1 cellular context compared by ENCODE assay signal in genomic region chrX:152830312-152831305, GRCh38.
A peak's percentile ranks its signal among the peaks of the same experiment; 100 is the strongest.
TF ChIP-seq lines count a peak whose summit lies in the region.

Gene CETN2, minus strand, starts transcription at chrX:152830757. Its CDS starts 47 bp downstream, at chrX:152830710.
Gene NSDHL, plus strand, starts transcription at chrX:152831063. Its CDS starts 15,262 bp downstream, at chrX:152846325.

TF ChIP-seq in K562, 482 proteins besides CTCF, POLR2A, EP300 and RAD21 (continued from another document and continues in another):
- TF ChIP-seq KAT8 (IDR thresholded peaks at IDR 0.05; ENCODE audit: low read depth) (no peak), XRCC4 (IDR thresholded peaks at IDR 0.05; ENCODE audit: extremely low read depth, insufficient read depth, insufficient read length) (no peak), ZNF57 (CRISPR knock-in tag; IDR thresholded peaks at IDR 0.05) (no peak), PML (IDR thresholded peaks at IDR 0.05; ENCODE audit: low read length) (no peak; the same call in 1 of the 2 replicates), HDAC2 (IDR thresholded peaks at IDR 0.05) (peak; percentile 35; the same call in 1 of the 2 replicates), ZFX (CRISPR knock-in tag; IDR thresholded peaks at IDR 0.05) (peak; percentile 73), POLR2G (IDR thresholded peaks at IDR 0.05; ENCODE audit: low read depth, low read length) (peak; percentile 95), JUND (IDR thresholded peaks at IDR 0.05; ENCODE audit: borderline replicate concordance, low read depth, low read length) (0 out of 2 replicates have a peak, but pooled peaks have one; percentile 9), JUND (tag; IDR thresholded peaks at IDR 0.05; ENCODE audit: borderline replicate concordance, low read depth, low read length) (no peak), ZNF197 (CRISPR knock-in tag; IDR thresholded peaks at IDR 0.05; ENCODE audit: low read depth) (no peak), ARID1B (IDR thresholded peaks at IDR 0.05) (no peak), VEZF1 (CRISPR knock-in tag; IDR thresholded peaks at IDR 0.05) (peak; percentile 86), TFAP4 (CRISPR knock-in tag; IDR thresholded peaks at IDR 0.05; ENCODE audit: borderline replicate concordance) (peak; percentile 77; the same call in 1 of the 2 replicates), THRB (CRISPR knock-in tag; conservative IDR thresholded peaks at IDR 0.05) (no peak), MTA2 (IDR thresholded peaks at IDR 0.05; ENCODE audit: low read depth) (no peak), CHD2 (IDR thresholded peaks at IDR 0.05; ENCODE audit: low read depth, low read length) (peak; percentile 96), ZNF449 (CRISPR knock-in tag; IDR thresholded peaks at IDR 0.05) (no peak), CEBPG (CRISPR knock-in tag; IDR thresholded peaks at IDR 0.05) (peak; percentile 91), CEBPG (tag; conservative IDR thresholded peaks at IDR 0.05 in 1 of 2, IDR thresholded peaks at IDR 0.05 in 1 of 2) (peak; percentile 82 to 86), GABPB1 (CRISPR knock-in tag; IDR thresholded peaks at IDR 0.05) (peak; percentile 64; the same call in 1 of the 2 replicates), E2F3 (CRISPR knock-in tag; IDR thresholded peaks at IDR 0.05) (no peak), BRD4 (IDR thresholded peaks at IDR 0.05) (no peak), CREB3L1 (IDR thresholded peaks at IDR 0.05; ENCODE audit: borderline replicate concordance, low read depth) (no peak), MTA3 (IDR thresholded peaks at IDR 0.05; ENCODE audit: borderline replicate concordance) (no peak), ZNF146 (CRISPR knock-in tag; IDR thresholded peaks at IDR 0.05; ENCODE audit: unreplicated experiment) (no peak), ZNF316 (IDR thresholded peaks at IDR 0.05) (no peak), RAD51 (IDR thresholded peaks at IDR 0.05; ENCODE audit: borderline replicate concordance, low read depth) (no peak), KDM5B (IDR thresholded peaks at IDR 0.05; ENCODE audit: insufficient replicate concordance, low read depth, low read length) (peak; percentile 83), GTF2E2 (tag; IDR thresholded peaks at IDR 0.05) (no peak), MTA1 (IDR thresholded peaks at IDR 0.05; ENCODE audit: borderline replicate concordance) (no peak), ZNF583 (CRISPR knock-in tag; IDR thresholded peaks at IDR 0.05) (no peak), ELF4 (CRISPR knock-in tag; IDR thresholded peaks at IDR 0.05) (no peak), EP400 (IDR thresholded peaks at IDR 0.05) (peak; percentile 68; the same call in 1 of the 2 replicates), CSDE1 (IDR thresholded peaks at IDR 0.05) (no peak), FOXK1 (CRISPR knock-in tag; IDR thresholded peaks at IDR 0.05; ENCODE audit: borderline replicate concordance) (no peak), SFPQ (IDR thresholded peaks at IDR 0.05; ENCODE audit: low read depth, low read length) (no peak), ZNF232 (CRISPR knock-in tag; IDR thresholded peaks at IDR 0.05) (no peak), KHSRP (IDR thresholded peaks at IDR 0.05) (no peak), MAZ (CRISPR knock-in tag; conservative IDR thresholded peaks at IDR 0.05 in 1 of 2, IDR thresholded peaks at IDR 0.05 in 1 of 2) (0 out of 4 replicates have a peak, but pooled peaks have one; percentile 32 to 35), ZNF395 (CRISPR knock-in tag; IDR thresholded peaks at IDR 0.05) (0 out of 2 replicates have a peak, but pooled peaks have one; percentile 22), ZNF274 (IDR thresholded peaks at IDR 0.05; ENCODE audit: borderline replicate concordance, low read depth, low read length) (no peak), HDAC1 (IDR thresholded peaks at IDR 0.05) (peak in 1 of 2 experiments; percentile 85; a peak in 2 of 4 replicates), HCFC1 (IDR thresholded peaks at IDR 0.05; ENCODE audit: low read depth, low read length) (peak; percentile 36; the same call in 1 of the 2 replicates), PATZ1 (CRISPR knock-in tag; IDR thresholded peaks at IDR 0.05; ENCODE audit: borderline replicate concordance) (no peak), ZFP1 (CRISPR knock-in tag; IDR thresholded peaks at IDR 0.05) (no peak), ZBTB12 (CRISPR knock-in tag; IDR thresholded peaks at IDR 0.05) (no peak), NFATC3 (IDR thresholded peaks at IDR 0.05) (no peak), HMGXB4 (CRISPR knock-in tag; IDR thresholded peaks at IDR 0.05) (no peak), KLF16 (IDR thresholded peaks at IDR 0.05) (no peak), NCOA6 (IDR thresholded peaks at IDR 0.05) (no peak), TEAD4 (IDR thresholded peaks at IDR 0.05; ENCODE audit: low read length) (no peak), TEAD4 (CRISPR knock-in tag; IDR thresholded peaks at IDR 0.05; ENCODE audit: borderline replicate concordance) (no peak), LEF1 (IDR thresholded peaks at IDR 0.05) (no peak), ZNF133 (CRISPR knock-in tag; IDR thresholded peaks at IDR 0.05) (no peak), ZNF134 (CRISPR knock-in tag; conservative IDR thresholded peaks at IDR 0.05) (no peak), ZBTB2 (IDR thresholded peaks at IDR 0.05) (no peak), MXI1 (IDR thresholded peaks at IDR 0.05; ENCODE audit: low read depth, low read length) (no peak)
